20 cellular contexts compared by ENCODE assay signal in genomic region chr1:118004312-118004711, GRCh38.
A peak's percentile ranks its signal among the peaks of the same experiment; 100 is the strongest.
DNase-seq lines count a peak whose midpoint lies in the region; ATAC-seq, FAIRE-seq and TF ChIP-seq lines count a peak whose summit lies in the region.
"Had no signal": no experiment of that assay in that cellular context is flagged by ENCODE, and none has a peak within 500 bp of the region (broad histone marks: within the 10 kb centered on the region; RNA-seq: fewer than 3 reads in every experiment).

No MANE protein-coding gene starts in this region.

- no CpG with 5 or more reads among the region's 5 CpGs for WGBS in HepG2 (ENCODE audit: low lambda C conversion rate)
- 40% methylated on average over 1 of the region's 5 CpGs for WGBS in right lobe of liver (ENCODE audit: insufficient coverage, low coverage, low lambda C conversion rate, missing lambda C conversion rate)

- no peak for FAIRE-seq in HepG2 (lab: Jason Lieb, UNC)
- no peak for FAIRE-seq in kidney (lab: Jason Lieb, UNC)
- FAIRE-seq: A549, D721Med, G401.6, GM12891, GM19239 had no signal

- CTCF ChIA-PET in HepG2 (lab: Yijun Ruan, JAX; ENCODE audit: low intra/inter-chr PET ratio, low total read pairs): no interaction called here
- CTCF ChIA-PET in HEK293T (lab: Yijun Ruan, JAX): no interaction called here

- TF ChIP-seq RAD21 in HepG2 (CRISPR knock-in tag; IDR thresholded peaks at IDR 0.05): no peak

- H2AFZ ChIP-seq in HepG2 (ENCODE audit: low read length): no peak overlapping the region

- H3K9me3 ChIP-seq in HepG2 (ENCODE audit: low read length) (no peaks in the 10 kb centered on the region), right lobe of liver (no peaks in the 10 kb centered on the region), kidney (ENCODE audit: control insufficient read depth in 1 of 2, low read length in 2 of 2) (no peaks in the 10 kb centered on the region)
- H3K9me3 ChIP-seq: A549, Caco-2 had no signal

- no TSS peak for BruUV-seq in HepG2 (replicated peaks; lab: Mats Ljungman, UMichigan)

- no peak for TF ChIP-seq POLR2A in HepG2 (IDR thresholded peaks at IDR 0.05; ENCODE audit: insufficient read depth in 1 of 2, low read depth in 2 of 2, low read length in 2 of 2)
- no peak for TF ChIP-seq POLR2A in right lobe of liver (IDR thresholded peaks at IDR 0.05)

- H3K4me1 ChIP-seq in HepG2 (ENCODE audit: insufficient read depth, low read length) (no peaks in the 10 kb centered on the region), right lobe of liver (no peaks in the 10 kb centered on the region), kidney (ENCODE audit: control insufficient read depth in 1 of 2, insufficient read depth in 1 of 2, low read depth in 1 of 2, low read length in 2 of 2) (no peaks in the 10 kb centered on the region)
- H3K4me1 ChIP-seq: A549; BLaER1 treated with 17β-estradiol and CSF1 and Interleukin-3, amounts not matched to agents 10 nM and 100 nM; Caco-2 had no signal

- DNase-seq in HepG2 (ENCODE audit: low spot score) (no peak), right lobe of liver (no peak), kidney (peak; percentile 54), HEK293T (ENCODE audit: extremely low spot score) (no peak)
- DNase-seq: AML-193; Caco-2; Calu3; CD4-positive, alpha-beta T cell; CD8-positive, alpha-beta T cell; DMS79 treated with DMSO at 0.1 percent for 48 hours; GF-D8 had no signal

- H3K9ac ChIP-seq in HepG2 (ENCODE audit: insufficient read depth, low read depth, low read length) (no peak overlapping the region), kidney (ENCODE audit: low read length in 2 of 2) (no peak overlapping the region)
- H3K9ac ChIP-seq: BLaER1 treated with 17β-estradiol and CSF1 and Interleukin-3, amounts not matched to agents 10 nM and 100 nM had no signal

- no peaks in the 10 kb centered on the region for H4K20me1 ChIP-seq in HepG2 (ENCODE audit: insufficient read depth, low read length)
- H4K20me1 ChIP-seq: BLaER1 treated with 17β-estradiol and CSF1 and Interleukin-3, amounts not matched to agents 10 nM and 100 nM had no signal

- no peak for TF ChIP-seq EP300 in HepG2 (IDR thresholded peaks at IDR 0.05; ENCODE audit: low read depth in 2 of 2, low read length in 2 of 2)
- TF ChIP-seq EP300 in HepG2 (CRISPR knock-in tag; IDR thresholded peaks at IDR 0.05; ENCODE audit: borderline replicate concordance): no peak

- TF ChIP-seq CTCF in HepG2 (CRISPR knock-in tag; IDR thresholded peaks at IDR 0.05) (no peak), right lobe of liver (IDR thresholded peaks at IDR 0.05) (no peak), kidney (IDR thresholded peaks at IDR 0.05; ENCODE audit: borderline replicate concordance, extremely low read depth, insufficient read depth) (no peak)

- POLR2A ChIA-PET in HepG2 (lab: Yijun Ruan, JAX) (no interaction called here), HEK293T (lab: Yijun Ruan, JAX) (no interaction called here)

- H3K27me3 ChIP-seq in HepG2 (ENCODE audit: control insufficient read depth in 1 of 2, insufficient read depth in 2 of 2, low read length in 2 of 2) (no peaks in the 10 kb centered on the region), right lobe of liver (no peaks in the 10 kb centered on the region)
- H3K27me3 ChIP-seq: BLaER1 treated with 17β-estradiol and CSF1 and Interleukin-3, amounts not matched to agents 10 nM and 100 nM had no signal

- H3K4me2 ChIP-seq in HepG2 (ENCODE audit: low read depth, low read length): no peak overlapping the region
- H3K4me2 ChIP-seq: A549; BLaER1 treated with 17β-estradiol and CSF1 and Interleukin-3, amounts not matched to agents 10 nM and 100 nM had no signal

- H3K27ac ChIP-seq in HepG2 (ENCODE audit: extremely low read length, insufficient read depth, low read length) (no peak overlapping the region), right lobe of liver (no peak overlapping the region), kidney (ENCODE audit: low read depth in 2 of 2, low read length in 2 of 2) (no peak overlapping the region)
- H3K27ac ChIP-seq: 22Rv1; A549; BLaER1 treated with 17β-estradiol and CSF1 and Interleukin-3, amounts not matched to agents 10 nM and 100 nM; C4-2B had no signal

- H3K4me3 ChIP-seq in HepG2 (replicated peaks in 1 of 3; ENCODE audit: insufficient read depth in 1 of 3, low read depth in 2 of 3, low read length in 3 of 3): no peak overlapping the region
- H3K4me3 ChIP-seq in right lobe of liver: no peak overlapping the region
- H3K4me3 ChIP-seq in kidney (ENCODE audit: low read length in 2 of 2): no peak overlapping the region
- H3K4me3 ChIP-seq: A549; BLaER1 treated with 17β-estradiol and CSF1 and Interleukin-3, amounts not matched to agents 10 nM and 100 nM had no signal

- H3K79me2 ChIP-seq in HepG2 (ENCODE audit: insufficient read depth, low read length): no peaks in the 10 kb centered on the region

- in situ Hi-C loops in HepG2 (cut with HindIII; ENCODE audit: extremely low pct_ligation_motif_present, low pct_unique_long_range_greater_than_20kb): no loop called here

- no peak for ATAC-seq in HepG2
- no peak for ATAC-seq in right lobe of liver
- no peak for ATAC-seq in HG02763 (IDR thresholded peaks at IDR 0.05; ENCODE audit: unreplicated experiment)
- ATAC-seq: A549; CD8-positive, alpha-beta T cell had no signal

- intact Hi-C loops in HepG2 (cut with micrococcal nuclease; ENCODE audit: unreplicated experiment): no loop called here
- intact Hi-C loops in right lobe of liver (cut with DNase I): no loop called here
- intact Hi-C loops in kidney (cut with DNase I): no loop called here

- H3K36me3 ChIP-seq in HepG2 (replicated peaks in 1 of 2; ENCODE audit: control insufficient read depth in 1 of 2, insufficient read depth in 2 of 2, low read length in 2 of 2): no peaks in the 10 kb centered on the region
- no peaks in the 10 kb centered on the region for H3K36me3 ChIP-seq in right lobe of liver
- no peaks in the 10 kb centered on the region for H3K36me3 ChIP-seq in kidney (ENCODE audit: control insufficient read depth in 1 of 2, insufficient read depth in 2 of 2, low read length in 2 of 2)
- H3K36me3 ChIP-seq: BLaER1 treated with 17β-estradiol and CSF1 and Interleukin-3, amounts not matched to agents 10 nM and 100 nM had no signal

TF ChIP-seq in HepG2, 621 proteins besides CTCF, POLR2A, EP300 and RAD21:
- 0 out of 2 replicates have a peak, but pooled peaks have one; percentile 34 for TF ChIP-seq ZNF317 (CRISPR knock-in tag; IDR thresholded peaks at IDR 0.05)
- no peak for TF ChIP-seq ZNF441 (CRISPR knock-in tag; IDR thresholded peaks at IDR 0.05; ENCODE audit: borderline replicate concordance)

TF ChIP-seq in HEK293T, 16 proteins besides CTCF, POLR2A, EP300 and RAD21:
- TF ChIP-seq SUZ12 (IDR thresholded peaks at IDR 0.05) (no peak), HDGF (IDR thresholded peaks at IDR 0.05; ENCODE audit: borderline replicate concordance) (no peak), L3MBTL2 (conservative IDR thresholded peaks at IDR 0.05) (no peak), ELF4 (IDR thresholded peaks at IDR 0.05) (no peak), ARNT (IDR thresholded peaks at IDR 0.05) (no peak), SP1 (IDR thresholded peaks at IDR 0.05) (no peak), FOXM1 (IDR thresholded peaks at IDR 0.05; ENCODE audit: borderline replicate concordance) (no peak), CTBP1 (IDR thresholded peaks at IDR 0.05; ENCODE audit: borderline replicate concordance) (no peak)
- TF ChIP-seq, protein P1, sequence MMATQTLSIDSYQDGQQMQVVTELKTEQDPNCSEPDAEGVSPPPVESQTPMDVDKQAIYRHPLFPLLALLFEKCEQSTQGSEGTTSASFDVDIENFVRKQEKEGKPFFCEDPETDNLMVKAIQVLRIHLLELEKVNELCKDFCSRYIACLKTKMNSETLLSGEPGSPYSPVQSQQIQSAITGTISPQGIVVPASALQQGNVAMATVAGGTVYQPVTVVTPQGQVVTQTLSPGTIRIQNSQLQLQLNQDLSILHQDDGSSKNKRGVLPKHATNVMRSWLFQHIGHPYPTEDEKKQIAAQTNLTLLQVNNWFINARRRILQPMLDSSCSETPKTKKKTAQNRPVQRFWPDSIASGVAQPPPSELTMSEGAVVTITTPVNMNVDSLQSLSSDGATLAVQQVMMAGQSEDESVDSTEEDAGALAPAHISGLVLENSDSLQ (IDR thresholded peaks at IDR 0.05): no peak
